ENCODE assay signal across 12 cellular contexts in genomic region chr12:109544955-109545531, GRCh38. TPM values are rescaled to one million over a fixed set of nuclear protein-coding genes. Genes with fewer than 3 reads are reported as not detected.
DNase-seq lines count a peak whose midpoint lies in the region; ATAC-seq, FAIRE-seq and TF ChIP-seq lines count a peak whose summit lies in the region.
"Had no signal": no experiment of that assay in that cellular context is flagged by ENCODE, and none has a peak within 500 bp of the region (broad histone marks: within the 10 kb centered on the region; RNA-seq: fewer than 3 reads in every experiment).

No MANE protein-coding gene starts in this region.

- H3K36me3 ChIP-seq in left ventricle myocardium inferior = no peaks in the 10 kb centered on the region
- H3K36me3 ChIP-seq: lower lobe of right lung had no signal

- H3K9me3 ChIP-seq in left ventricle myocardium inferior (replicated peaks) = no peaks in the 10 kb centered on the region
- H3K9me3 ChIP-seq: lower lobe of right lung, tibial artery had no signal

- intact Hi-C loops in Right ventricle myocardium inferior (cut with DNase I) = no loop called here
- intact Hi-C loops in left ventricle myocardium inferior (cut with micrococcal nuclease) = no loop called here

- no peak for FAIRE-seq in urothelium cell line (lab: Jason Lieb, UNC)
- FAIRE-seq: colon had no signal

- no peak overlapping the region for H3K27ac ChIP-seq in left ventricle myocardium inferior (replicated peaks)
- H3K27ac ChIP-seq: lower lobe of right lung, tibial artery had no signal

- H3K4me1 ChIP-seq in left ventricle myocardium inferior = peaks cover 11% of the 10 kb centered on the region

- TF ChIP-seq CTCF in left ventricle myocardium inferior (IDR thresholded peaks at IDR 0.05; ENCODE audit: borderline replicate concordance) (no peak), fibroblast of pulmonary artery (IDR thresholded peaks at IDR 0.05; ENCODE audit: low read length, missing control alignments) (no peak)

- H3K27me3 ChIP-seq in left ventricle myocardium inferior (ENCODE audit: low read depth) = peaks cover 32% of the 10 kb centered on the region

- DNase-seq in Right ventricle myocardium inferior (ENCODE audit: missing footprints) (peak; percentile 76), left ventricle myocardium inferior (no peak), fibroblast of pulmonary artery (ENCODE audit: low read depth) (peak; percentile 33), urothelium cell line (ENCODE audit: low spot score) (peak; percentile 14), SIG-M5 (lab: John Stamatoyannopoulos, UW) (no peak)
- DNase-seq in activated CD4-positive, CD25-positive, alpha-beta regulatory T cell treated with anti-CD3 and anti-CD28 coated beads, Interleukin-2, amount 50 U/mL, for 72 hours = no peak
- DNase-seq: lower lobe of right lung, NCI-H510A, tibial artery had no signal

- ATAC-seq in Right ventricle myocardium inferior = peak; percentile 51
- ATAC-seq in SK-N-SH treated with all-trans-retinoic acid at 6 μM for 48 hours = peak; percentile 43
- ATAC-seq in GM21737 (IDR thresholded peaks at IDR 0.05; ENCODE audit: unreplicated experiment) = no peak
- ATAC-seq: lower lobe of right lung had no signal

- H3K4me3 ChIP-seq in left ventricle myocardium inferior (no peak overlapping the region), fibroblast of pulmonary artery (replicated peaks; ENCODE audit: low read depth, low read length) (no peak overlapping the region)
- H3K4me3 ChIP-seq: lower lobe of right lung, tibial artery had no signal

TF ChIP-seq in SK-N-SH treated with all-trans-retinoic acid at 6 μM for 48 hours, 23 proteins besides CTCF, POLR2A, EP300 and RAD21:
- TF ChIP-seq OSR1 (CRISPR knock-in tag; IDR thresholded peaks at IDR 0.05) = no peak
- TF ChIP-seq ESRRG (CRISPR knock-in tag; IDR thresholded peaks at IDR 0.05) = no peak
- no peak for TF ChIP-seq ARNTL (CRISPR knock-in tag; IDR thresholded peaks at IDR 0.05; ENCODE audit: borderline replicate concordance, low read depth)
- TF ChIP-seq ZFP3 (CRISPR knock-in tag; IDR thresholded peaks at IDR 0.05) = no peak
- no peak for TF ChIP-seq PATZ1 (CRISPR knock-in tag; IDR thresholded peaks at IDR 0.05; ENCODE audit: borderline replicate concordance)
- no peak for TF ChIP-seq TOX (CRISPR knock-in tag; IDR thresholded peaks at IDR 0.05; ENCODE audit: borderline replicate concordance)
- TF ChIP-seq POU6F1 (CRISPR knock-in tag; IDR thresholded peaks at IDR 0.05; ENCODE audit: borderline replicate concordance, low read depth) = no peak

RNA-seq across cellular contexts. Expression of gene MMAB, which starts 28.3 kb away (rescaled TPM):
- total RNA-seq in Right ventricle myocardium inferior = 61.7 TPM
- 55.4 TPM for total RNA-seq in left ventricle myocardium inferior

RNA-seq across cellular contexts. Expression of gene MVK, which starts 28.6 kb away (rescaled TPM):
- total RNA-seq in Right ventricle myocardium inferior = 11.8 TPM
- 8.4 TPM for total RNA-seq in left ventricle myocardium inferior

Comparison
In these comparisons a context has a peak if more than half of its experiments do, and no peak if none do; other contexts are left out.
1. DNase-seq: peak in Right ventricle myocardium inferior (single experiment), fibroblast of pulmonary artery (single experiment) and urothelium cell line (single experiment); none in left ventricle myocardium inferior (single experiment), SIG-M5 (single experiment) and activated CD4-positive, CD25-positive, alpha-beta regulatory T cell treated with anti-CD3 and anti-CD28 coated beads, Interleukin-2, amount 50 U/mL, for 72 hours (single experiment).